In genomic region chr2:54457326-54458023, GRCh38 we compare ENCODE assay signal across 1 cellular context.
TF ChIP-seq lines count a peak whose summit lies in the region.

No MANE protein-coding gene starts in this region.

TF ChIP-seq in HepG2, 621 proteins besides CTCF, POLR2A, EP300 and RAD21 (continued from another document):
- TF ChIP-seq ZBTB33 (CRISPR knock-in tag; IDR thresholded peaks at IDR 0.05) (no peak), ATF3 (CRISPR knock-in tag; IDR thresholded peaks at IDR 0.05) (0 out of 2 replicates have a peak, but pooled peaks have one; percentile 28), ZNF746 (CRISPR knock-in tag; IDR thresholded peaks at IDR 0.05) (peak; percentile 25; the same call in 1 of the 2 replicates), ATAD3A (CRISPR knock-in tag; IDR thresholded peaks at IDR 0.05) (no peak), ZNF34 (CRISPR knock-in tag; IDR thresholded peaks at IDR 0.05; ENCODE audit: borderline replicate concordance) (0 out of 2 replicates have a peak, but pooled peaks have one; percentile 47), MYNN (CRISPR knock-in tag; IDR thresholded peaks at IDR 0.05; ENCODE audit: low read depth) (no peak), ZFY (CRISPR knock-in tag; IDR thresholded peaks at IDR 0.05) (peak; percentile 77; the same call in 1 of the 2 replicates), EHMT2 (IDR thresholded peaks at IDR 0.05; ENCODE audit: borderline replicate concordance, low read depth, low read length) (no peak), ISL2 (CRISPR knock-in tag; IDR thresholded peaks at IDR 0.05) (no peak), ETV6 (CRISPR knock-in tag; conservative IDR thresholded peaks at IDR 0.05) (no peak), ZNF800 (CRISPR knock-in tag; IDR thresholded peaks at IDR 0.05) (peak; percentile 64; the same call in 1 of the 2 replicates), ERF (CRISPR knock-in tag; IDR thresholded peaks at IDR 0.05) (no peak), ZNF207 (IDR thresholded peaks at IDR 0.05; ENCODE audit: borderline replicate concordance) (no peak), LCORL (IDR thresholded peaks at IDR 0.05) (no peak), LCORL (CRISPR knock-in tag; IDR thresholded peaks at IDR 0.05) (peak; percentile 69; the same call in 1 of the 2 replicates), ZNF382 (CRISPR knock-in tag; IDR thresholded peaks at IDR 0.05; ENCODE audit: borderline replicate concordance) (no peak), GABPB1 (CRISPR knock-in tag; IDR thresholded peaks at IDR 0.05) (0 out of 2 replicates have a peak, but pooled peaks have one; percentile 42), FOXA1 (IDR thresholded peaks at IDR 0.05) (no peak), FOXA1 (CRISPR knock-in tag; IDR thresholded peaks at IDR 0.05) (0 out of 2 replicates have a peak, but pooled peaks have one; percentile 8), NCOA1 (CRISPR knock-in tag; IDR thresholded peaks at IDR 0.05) (peak; percentile 65; the same call in 1 of the 2 replicates), HMGXB3 (CRISPR knock-in tag; IDR thresholded peaks at IDR 0.05; ENCODE audit: borderline replicate concordance) (0 out of 2 replicates have a peak, but pooled peaks have one; percentile 12), ZNF407 (CRISPR knock-in tag; IDR thresholded peaks at IDR 0.05; ENCODE audit: not compliant biosample characterization) (peak; percentile 17), DRAP1 (CRISPR knock-in tag; IDR thresholded peaks at IDR 0.05) (0 out of 2 replicates have a peak, but pooled peaks have one; percentile 23), ZNF446 (CRISPR knock-in tag; IDR thresholded peaks at IDR 0.05) (no peak), PAXIP1 (CRISPR knock-in tag; conservative IDR thresholded peaks at IDR 0.05) (peak; percentile 47), E2F2 (CRISPR knock-in tag; IDR thresholded peaks at IDR 0.05; ENCODE audit: borderline replicate concordance) (no peak), TGIF2 (CRISPR knock-in tag; IDR thresholded peaks at IDR 0.05) (peak; percentile 56; the same call in 1 of the 2 replicates), MTA1 (CRISPR knock-in tag; IDR thresholded peaks at IDR 0.05; ENCODE audit: borderline replicate concordance) (peak; percentile 61; the same call in 1 of the 2 replicates), SIX1 (CRISPR knock-in tag; IDR thresholded peaks at IDR 0.05; ENCODE audit: borderline replicate concordance) (peak; percentile 16; the same call in 1 of the 2 replicates)
